Comparison of ENCODE assay signal across 8 cellular contexts in genomic region chr17:44220211-44221071, GRCh38. TPM values are rescaled to one million over a fixed set of nuclear protein-coding genes. Genes with fewer than 3 reads are reported as not detected.
DNase-seq lines count a peak whose midpoint lies in the region; ATAC-seq, FAIRE-seq and TF ChIP-seq lines count a peak whose summit lies in the region.

No MANE protein-coding gene starts in this region.

- H3K27ac ChIP-seq in SU-DHL-6 (ENCODE audit: low read depth, low read length), result peak overlapping the region; percentile 95

- H2AFZ ChIP-seq in SU-DHL-6 (ENCODE audit: low read depth, low read length, severe bottlenecking), result no peak overlapping the region

- in situ Hi-C loops in astrocyte of the cerebellum (cut with HindIII; ENCODE audit: low sequenced_read_pairs), result no loop called here

- no peaks in the 10 kb centered on the region for H3K27me3 ChIP-seq in SU-DHL-6 (ENCODE audit: low read length)

- peak overlapping the region; percentile 66 for H3K4me3 ChIP-seq in SU-DHL-6 (ENCODE audit: insufficient read depth, low read length, poor library complexity, severe bottlenecking)
- H3K4me3 ChIP-seq in astrocyte of the cerebellum (ENCODE audit: low read depth, low read length), result peak overlapping the region; percentile 91

- no peak for FAIRE-seq in RCC 7860 (lab: Jason Lieb, UNC)

- H3K9ac ChIP-seq in SU-DHL-6 (ENCODE audit: low read length), result peak overlapping the region; percentile 93

- intact Hi-C loops in sciatic nerve (cut with DNase I), result no loop called here

- peak overlapping the region; percentile 83 for H3K4me2 ChIP-seq in SU-DHL-6 (ENCODE audit: low read depth, low read length, poor library complexity, severe bottlenecking)

- H3K9me2 ChIP-seq in SU-DHL-6 (replicated peaks; ENCODE audit: insufficient read depth, low read length), result no peaks in the 10 kb centered on the region

- peaks cover 19% of the 10 kb centered on the region for H3F3A ChIP-seq in SU-DHL-6 (ENCODE audit: insufficient read depth)

- TF ChIP-seq CTCF in SU-DHL-6 (IDR thresholded peaks at IDR 0.05; ENCODE audit: insufficient read depth, low read length, poor library complexity, severe bottlenecking) (no peak), astrocyte of the cerebellum (IDR thresholded peaks at IDR 0.05; ENCODE audit: low read depth, low read length, missing control alignments) (no peak)

- peaks cover 31% of the 10 kb centered on the region for H3K79me2 ChIP-seq in SU-DHL-6 (ENCODE audit: insufficient read depth, low read length)

- DNase-seq in ELR (ENCODE audit: low read depth), result peak; percentile 63
- DNase-seq in astrocyte of the cerebellum (ENCODE audit: low read depth), result no peak
- peak; percentile 41 to 74 for DNase-seq in hippocampal formation (lab: John Stamatoyannopoulos, UW)
- DNase-seq in sciatic nerve (ENCODE audit: low spot score), result peak; percentile 76
- DNase-seq in RCC 7860 (ENCODE audit: low spot score), result no peak

- H3K36me3 ChIP-seq in SU-DHL-6 (ENCODE audit: low read length), result peaks cover 7% of the 10 kb centered on the region

- ATAC-seq in HG03280 (IDR thresholded peaks at IDR 0.05; ENCODE audit: unreplicated experiment), result peak; percentile 9
- ATAC-seq in sciatic nerve, result peak; percentile 38
- no peak for ATAC-seq in GM21786 (IDR thresholded peaks at IDR 0.05; ENCODE audit: unreplicated experiment)

- no peaks in the 10 kb centered on the region for H4K20me1 ChIP-seq in SU-DHL-6 (ENCODE audit: low read depth, low read length)

- no peaks in the 10 kb centered on the region for H3K9me3 ChIP-seq in SU-DHL-6 (ENCODE audit: insufficient read depth, low read length)

RNA-seq across cellular contexts. Expression of gene UBTF, which starts 1.0 kb away (rescaled TPM):
- total RNA-seq in sciatic nerve, result 76.6 TPM

RNA-seq across cellular contexts. Expression of gene ATXN7L3, which starts 20.8 kb away (rescaled TPM):
- 59.8 TPM for total RNA-seq in sciatic nerve

RNA-seq across cellular contexts. Expression of gene TMUB2, which starts 33.7 kb away (rescaled TPM):
- total RNA-seq in sciatic nerve, result 33.0 TPM

RNA-seq across cellular contexts. Expression of gene SLC4A1, which starts 47.5 kb away (rescaled TPM):
- 47.6 TPM for total RNA-seq in sciatic nerve

RNA-seq across cellular contexts. Expression of gene ASB16, which starts 49.9 kb away (rescaled TPM):
- total RNA-seq in sciatic nerve, result 0.36 TPM

Comparison
In these comparisons a context has a peak if more than half of its experiments do, and no peak if none do; other contexts are left out.
1. DNase-seq: peak in ELR (single experiment), hippocampal formation (2 of 2) and sciatic nerve (single experiment); none in astrocyte of the cerebellum (single experiment) and RCC 7860 (single experiment).